22 cellular contexts compared by ENCODE assay signal in the genomic region with DNA sequence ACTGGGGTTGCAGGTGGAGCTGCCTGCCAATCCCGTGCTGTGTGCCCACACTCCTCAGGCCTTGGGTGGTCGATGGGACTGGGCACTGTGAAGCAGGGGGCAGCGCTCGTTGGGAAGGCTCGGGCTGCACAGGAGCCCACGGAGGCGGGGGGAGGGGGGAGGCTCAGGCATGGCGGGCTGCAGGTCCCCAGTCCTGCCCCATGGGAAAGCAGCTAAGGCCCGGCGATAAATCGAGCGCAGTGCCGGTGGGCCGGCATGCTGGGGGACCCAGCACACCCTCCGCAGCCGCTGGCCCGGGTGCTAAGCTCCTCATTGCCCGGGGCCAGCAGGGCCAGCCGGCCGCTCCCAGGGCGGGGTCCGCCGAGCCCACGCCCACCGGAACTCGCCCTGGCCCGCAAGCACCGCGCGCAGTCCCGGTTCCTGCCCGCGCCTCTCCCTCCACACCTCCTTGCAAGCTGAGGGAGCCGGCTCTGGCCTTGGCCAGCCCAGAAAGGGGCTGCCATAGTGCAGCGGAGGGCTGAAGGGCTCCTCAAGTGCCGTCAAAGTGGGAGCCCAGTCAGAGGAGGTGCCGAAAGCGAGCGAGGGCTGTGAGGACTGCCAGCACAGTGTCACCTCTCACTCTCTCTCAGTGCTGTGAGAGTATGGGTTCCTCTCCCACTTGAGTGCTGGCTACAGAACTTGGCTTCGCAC.
"Had no signal": no experiment of that assay in that cellular context is flagged by ENCODE, and none has a peak within 500 bp of the region (broad histone marks: within the 10 kb centered on the region; RNA-seq: fewer than 3 reads in every experiment).

No MANE protein-coding gene starts in this region.

- H3K27ac Mint-ChIP-seq: IgD-negative memory B cell had no signal

- H3K4me3 Mint-ChIP-seq: IgD-negative memory B cell had no signal

- H3K9me3 ChIP-seq: MG63, SJSA1 had no signal

- H3K27me3 Mint-ChIP-seq: IgD-negative memory B cell had no signal

- ATAC-seq: Panc1, PC-3 had no signal

- H3K36me3 ChIP-seq: MG63, SJSA1 had no signal

- H3K4me1 ChIP-seq: SJSA1 had no signal

- H3K27ac ChIP-seq: RWPE1, SJSA1, SK-N-MC had no signal

- DNase-seq: KBM-7, MG63, NCI-H1092, NCI-H1105 treated with DMSO at 0.1 percent for 48 hours, NCI-H1417 treated with DMSO at 0.1 percent for 48 hours, NCI-H146, NCI-H1694 treated with DMSO at 0.1 percent for 48 hours, NCI-H1930, NCI-H2081, NCI-H2107, NCI-H2227 treated with DMSO at 0.1 percent for 48 hours, NCI-H510A, NCI-H524 treated with DMSO at 0.1 percent for 48 hours, NCI-H69, NCI-H774, PC-3, SIG-M5 had no signal

- H3K4me3 ChIP-seq: MG63, SJSA1, SK-N-MC had no signal

- H3K27me3 ChIP-seq: MG63, SJSA1 had no signal

- H3K36me3 Mint-ChIP-seq: IgD-negative memory B cell had no signal

- H3K4me1 Mint-ChIP-seq: IgD-negative memory B cell had no signal
